8 cellular contexts compared by ENCODE assay signal in genomic region chr1:184051485-184052193, GRCh38. TPM values are rescaled to one million over a fixed set of nuclear protein-coding genes. Genes with fewer than 3 reads are reported as not detected.
DNase-seq lines count a peak whose midpoint lies in the region; ATAC-seq and TF ChIP-seq lines count a peak whose summit lies in the region.

Gene TSEN15 (plus strand): TSS chr1:184051730. CDS start chr1:184051756, 26 bp downstream.

- H3K9me3 Mint-ChIP-seq in CD8-positive, alpha-beta T cell = no peaks in the 10 kb centered on the region
- no peaks in the 10 kb centered on the region for H3K9me3 Mint-ChIP-seq in mesothelial cell of epicardium

- peaks cover 14% of the 10 kb centered on the region for H3K27me3 Mint-ChIP-seq in CD8-positive, alpha-beta T cell (ENCODE audit: low read depth)
- peaks cover 1% of the 10 kb centered on the region for H3K27me3 Mint-ChIP-seq in mesothelial cell of epicardium (ENCODE audit: low read depth)

- H3K9ac ChIP-seq in endocrine pancreas (ENCODE audit: control insufficient read depth, insufficient read depth, low read length) = peak within 1 kb of the TSS; percentile 99

- DNase-seq in CD8-positive, alpha-beta T cell = peak; percentile 49 to 89 (median 75)
- DNase-seq in NOMO-1 (lab: John Stamatoyannopoulos, UW; ENCODE audit: unreplicated experiment in 2 of 2) (peak; percentile 70 to 78), mesothelial cell of epicardium (ENCODE audit: low spot score in 2 of 2, unreplicated experiment in 2 of 2) (peak; percentile 56 to 81)
- DNase-seq in activated CD8-positive, alpha-beta memory T cell treated with anti-CD3 and anti-CD28 coated beads for 4 hours (ENCODE audit: low read depth in 2 of 2) = peak; percentile 59 to 65
- peak; percentile 70 to 73 for DNase-seq in stimulated activated CD8-positive, alpha-beta memory T cell treated with anti-CD3 and anti-CD28 coated beads, Interleukin-2, amount 100 ng/mL, for 48 hours (ENCODE audit: low read depth in 2 of 2)

- POLR2A ChIA-PET in CD8-positive, alpha-beta T cell (lab: Charles Lee) = interaction anchor here (0.6 to 2.7 kb wide), 8 partner anchors 12 to 1479 kb away, joined by 3 to 19 read pairs (median 4); partner anchors contain the start of gene COLGALT2

- H3K9me3 ChIP-seq in CD8-positive, alpha-beta T cell (ENCODE audit: low read length) = no peaks in the 10 kb centered on the region
- no peaks in the 10 kb centered on the region for H3K9me3 ChIP-seq in endocrine pancreas (ENCODE audit: control insufficient read depth, low read length)

- intact Hi-C loops in CD8-positive, alpha-beta T cell (cut with DNase I, micrococcal nuclease) = loop anchor here (1.0 to 10.0 kb wide), 7 partner anchors 15 to 1103 kb away; partner anchors contain the start of genes COLGALT2 (in 2 of the 2), ARPC5 (in 1 of the 2), SMG7 (in 1 of the 2) and SWT1 (in 1 of the 2)

- H3K4me1 Mint-ChIP-seq in CD8-positive, alpha-beta T cell (ENCODE audit: low read depth) = peaks cover 47% of the 10 kb centered on the region
- H3K4me1 Mint-ChIP-seq in mesothelial cell of epicardium = peaks cover 33% of the 10 kb centered on the region

- peak within 1 kb of the TSS; percentile 98 for H3K27ac Mint-ChIP-seq in CD8-positive, alpha-beta T cell
- H3K27ac Mint-ChIP-seq in mesothelial cell of epicardium = peak within 1 kb of the TSS; percentile 99

- no peak for TF ChIP-seq CTCF in CD8-positive, alpha-beta T cell (IDR thresholded peaks at IDR 0.05)
- TF ChIP-seq CTCF in mesothelial cell of epicardium (IDR thresholded peaks at IDR 0.05; ENCODE audit: unreplicated experiment) = no peak

- H3K36me3 ChIP-seq in CD8-positive, alpha-beta T cell (ENCODE audit: insufficient read depth, low read length) = no peaks in the 10 kb centered on the region
- H3K36me3 ChIP-seq in endocrine pancreas (ENCODE audit: control insufficient read depth, insufficient read depth, low read length) = no peaks in the 10 kb centered on the region

- CTCF ChIA-PET in CD8-positive, alpha-beta T cell (lab: Charles Lee) = interaction anchor here (0.9 to 2.5 kb wide), 4 partner anchors 8 to 136 kb away, joined by 3 to 14 read pairs (median 6); no protein-coding TSS in a partner anchor

- peaks cover 25% of the 10 kb centered on the region for H3K36me3 Mint-ChIP-seq in CD8-positive, alpha-beta T cell
- peaks cover 12% of the 10 kb centered on the region for H3K36me3 Mint-ChIP-seq in mesothelial cell of epicardium

- peak within 1 kb of the TSS; percentile 66 for H3K27ac ChIP-seq in CD8-positive, alpha-beta T cell (ENCODE audit: low read depth, low read length)

- H3K4me3 Mint-ChIP-seq in CD8-positive, alpha-beta T cell = peak within 1 kb of the TSS; percentile 98
- H3K4me3 Mint-ChIP-seq in mesothelial cell of epicardium = peak within 1 kb of the TSS; percentile 99

- no peaks in the 10 kb centered on the region for H3K27me3 ChIP-seq in CD8-positive, alpha-beta T cell (ENCODE audit: insufficient read depth, low read length)
- H3K27me3 ChIP-seq in endocrine pancreas (ENCODE audit: control insufficient read depth, insufficient read depth, low read length) = no peaks in the 10 kb centered on the region

- peak; percentile 95 for ATAC-seq in CD8-positive, alpha-beta T cell
- ATAC-seq in GM19438 (IDR thresholded peaks at IDR 0.05; ENCODE audit: low read depth, unreplicated experiment) (peak; percentile 91), HG03575 (IDR thresholded peaks at IDR 0.05; ENCODE audit: extremely low read depth, insufficient number of reproducible peaks, low FRiP score, unreplicated experiment) (peak; percentile 71)

- H3K4me3 ChIP-seq in CD8-positive, alpha-beta T cell (ENCODE audit: low read depth, low read length) = peak within 1 kb of the TSS; percentile 86
- H3K4me3 ChIP-seq in endocrine pancreas (ENCODE audit: control insufficient read depth, insufficient read depth, low read length) = peak within 1 kb of the TSS; percentile 95

- peaks cover 21% of the 10 kb centered on the region for H3K4me1 ChIP-seq in CD8-positive, alpha-beta T cell (ENCODE audit: insufficient read depth, low read length)
- H3K4me1 ChIP-seq in endocrine pancreas (ENCODE audit: control insufficient read depth, insufficient read depth, low read length) = peaks cover 21% of the 10 kb centered on the region

RNA-seq across cellular contexts. Expression of gene TSEN15, which starts in this region (rescaled TPM):
- 10 to 100 TPM; 14.8 to 15.9 TPM for total RNA-seq in CD8-positive, alpha-beta T cell
- 28.7 to 32.8 TPM (median 31.4 TPM) in 3 replicates for total RNA-seq in mesothelial cell of epicardium

Comparison
In these comparisons a context has a peak if more than half of its experiments do, and no peak if none do; other contexts are left out.
1. Peak in every context shown above with its lines: DNase-seq, ATAC-seq, H3K4me3 ChIP-seq and H3K27ac ChIP-seq.